Comparison of ENCODE assay signal across 8 cellular contexts in genomic region chr19:46639356-46640061, GRCh38. TPM values are rescaled to one million over a fixed set of nuclear protein-coding genes. Genes with fewer than 3 reads are reported as not detected.
A peak's percentile ranks its signal among the peaks of the same experiment; 100 is the strongest.
DNase-seq lines count a peak whose midpoint lies in the region; ATAC-seq and TF ChIP-seq lines count a peak whose summit lies in the region.

No MANE protein-coding gene starts in this region.

- intact Hi-C loops in uterus (cut with DNase I; ENCODE audit: low total_unique reads) = no loop called here

- H3K27ac ChIP-seq in coronary artery = peak overlapping the region; percentile 87 to 94
- peak overlapping the region; percentile 92 to 97 for H3K27ac ChIP-seq in uterus

- no peak for ATAC-seq in GM18907 (IDR thresholded peaks at IDR 0.05; ENCODE audit: unreplicated experiment)

- no peaks in the 10 kb centered on the region for H3K27me3 ChIP-seq in uterus

- H3K4me1 ChIP-seq in uterus = no peaks in the 10 kb centered on the region

- H3K4me3 ChIP-seq in coronary artery (peak overlapping the region; percentile 73), uterus (peak overlapping the region; percentile 41 to 44)

- TF ChIP-seq POLR2A in uterus (IDR thresholded peaks at IDR 0.05) = peak; percentile 27 to 54

- TF ChIP-seq CTCF in coronary artery (IDR thresholded peaks at IDR 0.05) (no peak), uterus (IDR thresholded peaks at IDR 0.05) (peak in 1 of 4 experiments; percentile 2)

- no peaks in the 10 kb centered on the region for H3K9me3 ChIP-seq in uterus

- DNase-seq in activated CD4-positive, alpha-beta T cell treated with anti-CD3 and anti-CD28 coated beads for 48 hours = peak; percentile 50
- no peak for DNase-seq in activated CD4-positive, alpha-beta T cell treated with anti-CD3 and anti-CD28 coated beads for 4 hours
- DNase-seq in NCI-H69 (lab: John Stamatoyannopoulos, UW) (peak; percentile 70), coronary artery (ENCODE audit: low spot score) (no peak), medulla oblongata (ENCODE audit: extremely low spot score) (peak; percentile 54), uterus (peak; percentile 84 to 89)
- no peak for DNase-seq in stimulated activated CD4-positive, alpha-beta T cell treated with anti-CD3 and anti-CD28 coated beads, Interleukin-4, amount 100 ng/mL, for 24 hours

- H3K36me3 ChIP-seq in uterus = no peaks in the 10 kb centered on the region

RNA-seq across cellular contexts. Expression of gene GNG8, which starts 3.5 kb away (rescaled TPM):
- total RNA-seq in uterus = not detected

RNA-seq across cellular contexts. Expression of gene PTGIR, which starts 14.6 kb away (rescaled TPM):
- 1 to 10 TPM in 2 of 4 donors, under 1 TPM in 2; 0.51 to 6.1 (median 3.5) TPM for total RNA-seq in uterus

RNA-seq across cellular contexts. Expression of gene DACT3, which starts 21.5 kb away (rescaled TPM):
- total RNA-seq in uterus = 10 to 100 TPM in 3 of 4 donors, under 1 TPM in 1; 0.29 to 90.1 (median 30.3) TPM

RNA-seq across cellular contexts. Expression of gene CALM3, which starts 38.4 kb away (rescaled TPM):
- total RNA-seq in uterus = 100 to 1,000 TPM in 3 of 4 donors, 10 to 100 TPM in 1; 83.8 to 225 (median 157) TPM

Comparison
In these comparisons a context has a peak if more than half of its experiments do, and no peak if none do; other contexts are left out.
1. DNase-seq: peak in activated CD4-positive, alpha-beta T cell treated with anti-CD3 and anti-CD28 coated beads for 48 hours (single experiment), NCI-H69 (single experiment), medulla oblongata (single experiment) and uterus (2 of 2); none in activated CD4-positive, alpha-beta T cell treated with anti-CD3 and anti-CD28 coated beads for 4 hours (0 of 2), coronary artery (single experiment) and stimulated activated CD4-positive, alpha-beta T cell treated with anti-CD3 and anti-CD28 coated beads, Interleukin-4, amount 100 ng/mL, for 24 hours (single experiment).